1 cellular context compared by ENCODE assay signal in the genomic region with DNA sequence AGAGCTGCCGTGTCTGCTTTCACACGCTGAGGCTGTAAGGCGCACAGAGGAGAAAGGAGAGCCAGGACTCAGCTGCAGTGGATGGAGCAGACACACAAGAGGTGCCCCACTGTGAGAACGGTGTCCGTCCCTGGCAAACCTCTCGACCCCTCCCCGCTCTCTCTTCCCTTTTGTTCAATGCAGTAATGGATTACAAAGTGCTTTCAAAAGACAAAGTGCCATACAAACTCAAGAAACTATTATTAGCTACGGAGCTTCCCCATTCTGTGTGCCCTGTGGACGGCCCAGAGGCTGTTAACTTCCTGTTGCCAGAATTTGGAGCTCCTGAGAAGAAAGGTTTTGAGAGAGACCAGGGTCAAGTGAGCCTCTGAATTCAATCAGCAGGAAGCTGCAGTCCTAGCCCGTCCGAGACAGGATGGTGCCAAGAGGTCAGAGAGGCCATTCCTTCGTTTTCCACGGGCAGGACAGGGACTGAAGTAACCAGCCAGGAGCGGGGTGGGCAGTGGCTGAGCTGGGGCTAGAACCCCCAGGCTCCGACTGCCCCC.
TF ChIP-seq lines count a peak whose summit lies in the region.

No MANE protein-coding gene starts in this region.

TF ChIP-seq in WTC11, 78 proteins besides CTCF, POLR2A, EP300 and RAD21 (continued from another document):
- TF ChIP-seq, protein P1, sequence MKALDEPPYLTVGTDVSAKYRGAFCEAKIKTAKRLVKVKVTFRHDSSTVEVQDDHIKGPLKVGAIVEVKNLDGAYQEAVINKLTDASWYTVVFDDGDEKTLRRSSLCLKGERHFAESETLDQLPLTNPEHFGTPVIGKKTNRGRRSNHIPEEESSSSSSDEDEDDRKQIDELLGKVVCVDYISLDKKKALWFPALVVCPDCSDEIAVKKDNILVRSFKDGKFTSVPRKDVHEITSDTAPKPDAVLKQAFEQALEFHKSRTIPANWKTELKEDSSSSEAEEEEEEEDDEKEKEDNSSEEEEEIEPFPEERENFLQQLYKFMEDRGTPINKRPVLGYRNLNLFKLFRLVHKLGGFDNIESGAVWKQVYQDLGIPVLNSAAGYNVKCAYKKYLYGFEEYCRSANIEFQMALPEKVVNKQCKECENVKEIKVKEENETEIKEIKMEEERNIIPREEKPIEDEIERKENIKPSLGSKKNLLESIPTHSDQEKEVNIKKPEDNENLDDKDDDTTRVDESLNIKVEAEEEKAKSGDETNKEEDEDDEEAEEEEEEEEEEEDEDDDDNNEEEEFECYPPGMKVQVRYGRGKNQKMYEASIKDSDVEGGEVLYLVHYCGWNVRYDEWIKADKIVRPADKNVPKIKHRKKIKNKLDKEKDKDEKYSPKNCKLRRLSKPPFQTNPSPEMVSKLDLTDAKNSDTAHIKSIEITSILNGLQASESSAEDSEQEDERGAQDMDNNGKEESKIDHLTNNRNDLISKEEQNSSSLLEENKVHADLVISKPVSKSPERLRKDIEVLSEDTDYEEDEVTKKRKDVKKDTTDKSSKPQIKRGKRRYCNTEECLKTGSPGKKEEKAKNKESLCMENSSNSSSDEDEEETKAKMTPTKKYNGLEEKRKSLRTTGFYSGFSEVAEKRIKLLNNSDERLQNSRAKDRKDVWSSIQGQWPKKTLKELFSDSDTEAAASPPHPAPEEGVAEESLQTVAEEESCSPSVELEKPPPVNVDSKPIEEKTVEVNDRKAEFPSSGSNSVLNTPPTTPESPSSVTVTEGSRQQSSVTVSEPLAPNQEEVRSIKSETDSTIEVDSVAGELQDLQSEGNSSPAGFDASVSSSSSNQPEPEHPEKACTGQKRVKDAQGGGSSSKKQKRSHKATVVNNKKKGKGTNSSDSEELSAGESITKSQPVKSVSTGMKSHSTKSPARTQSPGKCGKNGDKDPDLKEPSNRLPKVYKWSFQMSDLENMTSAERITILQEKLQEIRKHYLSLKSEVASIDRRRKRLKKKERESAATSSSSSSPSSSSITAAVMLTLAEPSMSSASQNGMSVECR (CRISPR knock-in tag; IDR thresholded peaks at IDR 0.05; ENCODE audit: borderline replicate concordance), result no peak
- TF ChIP-seq SOX15 (CRISPR knock-in tag; IDR thresholded peaks at IDR 0.05) (no peak), ZNF317 (CRISPR knock-in tag; IDR thresholded peaks at IDR 0.05; ENCODE audit: borderline replicate concordance, low read depth) (no peak), TCF7 (CRISPR knock-in tag; IDR thresholded peaks at IDR 0.05; ENCODE audit: low read depth) (no peak)
